In the genomic region with DNA sequence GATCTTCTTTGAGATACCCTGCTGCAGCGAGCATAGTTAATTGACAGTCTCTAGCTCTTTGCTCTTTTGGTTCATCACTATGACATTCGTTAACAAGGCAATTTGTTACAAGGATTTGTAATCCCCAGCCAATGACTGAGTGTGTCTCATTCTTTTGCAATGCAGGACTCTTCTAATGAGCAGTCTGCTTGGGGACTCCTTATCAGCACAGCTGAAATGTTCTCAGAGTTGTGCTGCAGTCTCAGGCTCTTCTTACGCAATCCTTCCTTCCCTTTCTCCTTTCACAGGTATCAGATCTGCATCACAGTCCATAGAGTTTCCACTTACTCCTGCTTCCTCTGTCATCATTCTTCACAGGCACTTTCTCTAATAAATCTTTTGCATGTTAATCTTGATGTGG, we compare ENCODE assay signal across 15 cellular contexts.
"Had no signal": no experiment of that assay in that cellular context is flagged by ENCODE, and none has a peak within 500 bp of the region (broad histone marks: within the 10 kb centered on the region; RNA-seq: fewer than 3 reads in every experiment).

No MANE protein-coding gene starts in this region.

- H3K27ac ChIP-seq: hepatocyte, right atrium auricular region, tibial artery, vagina had no signal

- H3K36me3 ChIP-seq: right atrium auricular region, tibial artery, vagina had no signal

- H2AFZ ChIP-seq: hepatocyte had no signal

- H3K79me2 ChIP-seq: hepatocyte had no signal

- FAIRE-seq: astrocyte, small intestine had no signal

- H3K4me2 ChIP-seq: hepatocyte had no signal

- H3K9me3 ChIP-seq: tibial artery, vagina had no signal

- H3K27me3 ChIP-seq: hepatocyte, right atrium auricular region, tibial artery, vagina had no signal

- DNase-seq: activated CD4-positive, alpha-beta memory T cell treated with anti-CD3 and anti-CD28 coated beads, Interleukin-2, amount 10 ng/mL, durations not matched to agents 7 days and 5 days; activated CD4-positive, alpha-beta T cell treated with anti-CD3 and anti-CD28 coated beads for 1 hour; activated naive CD4-positive, alpha-beta T cell; activated T-cell treated with anti-CD3 and anti-CD28 coated beads, Interleukin-2, amount 50 U/mL, for 48 hours; caudate nucleus; cortex of kidney; effector memory CD4-positive, alpha-beta T cell; kidney glomerular epithelial cell; midbrain; small intestine; tibial artery had no signal

- H3K4me1 ChIP-seq: right atrium auricular region, tibial artery, vagina had no signal

- H3K4me3 ChIP-seq: hepatocyte, right atrium auricular region, tibial artery, vagina had no signal
